Comparison of ENCODE assay signal across 17 cellular contexts in the genomic region with DNA sequence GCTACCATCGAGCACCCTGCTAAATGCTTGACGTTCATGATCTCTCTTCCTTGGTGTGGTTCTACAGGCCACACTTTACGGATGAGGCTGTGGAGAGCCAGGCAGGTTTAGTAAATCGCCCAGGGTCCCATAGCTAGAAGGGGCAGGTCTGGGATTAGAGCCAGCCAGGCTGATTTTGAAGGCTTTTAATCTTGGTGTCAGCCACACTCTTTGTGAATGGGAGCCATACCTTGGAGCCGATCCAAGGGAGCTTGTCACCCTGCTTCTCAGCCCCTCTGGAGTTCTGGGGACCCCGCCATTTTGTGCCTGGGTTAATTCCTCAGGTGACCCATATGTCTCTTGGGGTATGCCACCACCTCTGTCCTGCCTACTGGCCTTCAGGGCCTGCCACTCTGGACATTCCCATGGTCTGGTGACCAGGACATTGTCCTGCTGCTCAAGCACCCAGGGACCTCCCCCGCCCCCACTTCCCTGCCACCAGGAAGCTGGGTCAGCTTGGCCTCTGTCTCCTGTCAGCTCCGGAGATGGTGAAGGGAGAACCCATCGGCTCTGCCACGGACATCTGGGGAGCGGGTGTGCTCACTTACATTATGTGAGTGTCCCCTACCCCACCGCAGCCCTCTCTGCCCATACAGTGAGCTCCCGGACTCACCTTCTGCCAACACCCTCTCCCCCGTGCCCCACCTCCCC. TPM values are rescaled to one million over a fixed set of nuclear protein-coding genes. Genes with fewer than 3 reads are reported as not detected.
DNase-seq lines count a peak whose midpoint lies in the region; ATAC-seq and TF ChIP-seq lines count a peak whose summit lies in the region.
"Had no signal": no experiment of that assay in that cellular context is flagged by ENCODE, and none has a peak within 500 bp of the region (broad histone marks: within the 10 kb centered on the region; RNA-seq: fewer than 3 reads in every experiment).

No MANE protein-coding gene starts in this region.

- no peak for ATAC-seq in Right ventricle myocardium inferior
- no peak for ATAC-seq in Right ventricle myocardium superior (ENCODE audit: poor library complexity)
- no peak for ATAC-seq in gastroesophageal sphincter
- ATAC-seq in right cardiac atrium, result peak in 1 of 2 donors; percentile 6
- no peak for ATAC-seq in left lung
- ATAC-seq: GM12878, HCT116 had no signal

- no peak overlapping the region for H3K4me3 Mint-ChIP-seq in Caco-2 (ENCODE audit: unreplicated experiment)
- H3K4me3 Mint-ChIP-seq: CD8-positive, alpha-beta memory T cell; IgD-negative memory B cell had no signal

- peaks cover 12% of the 10 kb centered on the region for H3K27me3 ChIP-seq in gastroesophageal sphincter
- H3K27me3 ChIP-seq in right cardiac atrium (ENCODE audit: control insufficient read depth, insufficient read depth), result no peaks in the 10 kb centered on the region
- no peaks in the 10 kb centered on the region for H3K27me3 ChIP-seq in stomach smooth muscle (ENCODE audit: control insufficient read depth in 1 of 2, insufficient read depth in 2 of 2, low read length in 2 of 2)
- no peaks in the 10 kb centered on the region for H3K27me3 ChIP-seq in Caco-2 (replicated peaks; ENCODE audit: control insufficient read depth, insufficient read depth, low read length)
- H3K27me3 ChIP-seq in left lung, result peaks cover 13 to 98% of the 10 kb centered on the region in 2 donors

- DNase-seq in Right ventricle myocardium inferior (ENCODE audit: missing footprints), result peak; percentile 54
- no peak for DNase-seq in Right ventricle myocardium superior
- peak in 2 of 3 donors; percentile 62 to 75 for DNase-seq in right cardiac atrium
- no peak for DNase-seq in GM20000 (ENCODE audit: low spot score)
- no peak for DNase-seq in Caco-2
- no peak for DNase-seq in left lung
- DNase-seq: 8988T; AML-193; CD8-positive, alpha-beta memory T cell; DMS 273 treated with DMSO at 0.1 percent for 48 hours had no signal

- peak overlapping the region in 3 of 4 donors; percentile 31 to 99 (median 97) for H3K27ac ChIP-seq in gastroesophageal sphincter
- H3K27ac ChIP-seq in right cardiac atrium (ENCODE audit: low read length), result peak overlapping the region; percentile 32
- H3K27ac ChIP-seq in stomach smooth muscle (ENCODE audit: low read length), result peak overlapping the region; percentile 24
- no peak overlapping the region for H3K27ac ChIP-seq in left lung
- H3K27ac ChIP-seq: BLaER1 had no signal

- H3K4me3 ChIP-seq in gastroesophageal sphincter (no peak overlapping the region), right cardiac atrium (ENCODE audit: low read length) (no peak overlapping the region), stomach smooth muscle (ENCODE audit: low read length in 2 of 2) (no peak overlapping the region), Caco-2 (ENCODE audit: low read depth, low read length) (no peak overlapping the region), left lung (no peak overlapping the region)
- H3K4me3 ChIP-seq: BLaER1, GM12878 had no signal

- H3K9ac ChIP-seq in stomach smooth muscle (ENCODE audit: low read length in 2 of 2), result no peak overlapping the region
- H3K9ac ChIP-seq: BLaER1 had no signal

- no peaks in the 10 kb centered on the region for H3K9me3 Mint-ChIP-seq in Caco-2 (ENCODE audit: unreplicated experiment)
- H3K9me3 Mint-ChIP-seq: CD8-positive, alpha-beta memory T cell; IgD-negative memory B cell had no signal

- TF ChIP-seq POLR2A in gastroesophageal sphincter (IDR thresholded peaks at IDR 0.05), result no peak

- no peak overlapping the region for H3K27ac Mint-ChIP-seq in Caco-2 (ENCODE audit: unreplicated experiment)
- H3K27ac Mint-ChIP-seq: IgD-negative memory B cell had no signal

- WGBS in gastroesophageal sphincter (ENCODE audit: low coverage in 1 of 2), 2 donors, result 41 to 70% methylated on average over 4 to 7 of the region's 14 CpGs
- WGBS in right cardiac atrium, result 50% methylated on average over 14 of the region's 14 CpGs

- POLR2A ChIA-PET in Caco-2 (lab: Charles Lee), result no interaction called here

- TF ChIP-seq CTCF in gastroesophageal sphincter (IDR thresholded peaks at IDR 0.05) (no peak), GM20000 (IDR thresholded peaks at IDR 0.05; ENCODE audit: extremely low read depth, missing control alignments) (no peak), Caco-2 (IDR thresholded peaks at IDR 0.05; ENCODE audit: insufficient read depth in 1 of 2, low read depth in 1 of 2, low read length in 1 of 2, severe bottlenecking in 1 of 2, unreplicated experiment in 1 of 2) (no peak), left lung (IDR thresholded peaks at IDR 0.05) (no peak)

- no peaks in the 10 kb centered on the region for H3K36me3 Mint-ChIP-seq in Caco-2 (ENCODE audit: insufficient read depth, unreplicated experiment)
- H3K36me3 Mint-ChIP-seq: CD8-positive, alpha-beta memory T cell; IgD-negative memory B cell had no signal

- H3K9me3 ChIP-seq in gastroesophageal sphincter (no peaks in the 10 kb centered on the region), right cardiac atrium (ENCODE audit: control insufficient read depth, low read length) (no peaks in the 10 kb centered on the region), stomach smooth muscle (ENCODE audit: control insufficient read depth in 2 of 2, low read length in 2 of 2) (no peaks in the 10 kb centered on the region), Caco-2 (no peaks in the 10 kb centered on the region), left lung (no peaks in the 10 kb centered on the region)
- H3K9me3 ChIP-seq: BLaER1 had no signal

- H3K4me1 ChIP-seq in gastroesophageal sphincter (peaks cover 0 to 28% (median 10%) of the 10 kb centered on the region in 3 donors), right cardiac atrium (ENCODE audit: control insufficient read depth, insufficient read depth, low read length) (no peaks in the 10 kb centered on the region), stomach smooth muscle (ENCODE audit: control insufficient read depth, insufficient read depth, low read length) (peaks cover 19% of the 10 kb centered on the region), Caco-2 (no peaks in the 10 kb centered on the region), left lung (no peaks in the 10 kb centered on the region)

- H3K36me3 ChIP-seq in gastroesophageal sphincter (peaks cover 0 to 76% of the 10 kb centered on the region in 2 donors), stomach smooth muscle (ENCODE audit: control insufficient read depth in 2 of 2, insufficient read depth in 2 of 2, low read length in 2 of 2) (peaks cover 25 to 33% of the 10 kb centered on the region in 2 donors), Caco-2 (ENCODE audit: control insufficient read depth, insufficient read depth, low read length) (no peaks in the 10 kb centered on the region), left lung (no peaks in the 10 kb centered on the region)
- H3K36me3 ChIP-seq: BLaER1 had no signal

- intact Hi-C loops in Right ventricle myocardium inferior (cut with DNase I) (no loop called here), Right ventricle myocardium superior (cut with DNase I) (no loop called here), right cardiac atrium (cut with DNase I) (loop anchor here in 2 of 4 donors (5.0 kb wide), 2 partner anchors 36 to 46 kb away; no protein-coding TSS in a partner anchor), Caco-2 (cut with micrococcal nuclease; ENCODE audit: unreplicated experiment) (no loop called here), left lung (cut with DNase I) (no loop called here)

- no peaks in the 10 kb centered on the region for H3K4me1 Mint-ChIP-seq in Caco-2 (ENCODE audit: low read depth, unreplicated experiment)
- H3K4me1 Mint-ChIP-seq: IgD-negative memory B cell had no signal

- no peak for TF ChIP-seq EP300 in gastroesophageal sphincter (IDR thresholded peaks at IDR 0.05)

- BruUV-seq in Caco-2 (replicated peaks; lab: Mats Ljungman, UMichigan), result no TSS peak

- peaks cover 20% of the 10 kb centered on the region for H3K27me3 Mint-ChIP-seq in Caco-2 (ENCODE audit: insufficient read depth, unreplicated experiment)

- CTCF ChIA-PET in Caco-2 (lab: Charles Lee), result interaction anchor here (1.1 to 2.4 kb wide), 3 partner anchors 19 to 39 kb away, joined by 4 to 14 read pairs (median 5); no protein-coding TSS in a partner anchor

RNA-seq across cellular contexts. Expression of gene GMPPA, which starts 7.3 kb away (rescaled TPM):
- 22.9 TPM for total RNA-seq in Right ventricle myocardium inferior
- 22.3 TPM for total RNA-seq in Right ventricle myocardium superior
- total RNA-seq in gastroesophageal sphincter, result 10 to 100 TPM; 11.3 to 26.4 (median 14.2) TPM
- 10 to 100 TPM; 22.9 to 27.5 (median 25.4) TPM for total RNA-seq in right cardiac atrium
- polyA plus RNA-seq in right cardiac atrium, result 21.6 TPM
- 51.0 and 53.7 TPM in 2 replicates for total RNA-seq in Caco-2 (2022)
- 10 to 100 TPM; 43.7 to 50.1 TPM for total RNA-seq in left lung

RNA-seq across cellular contexts. Expression of gene ASIC4, which starts 22.9 kb away (rescaled TPM):
- total RNA-seq in Right ventricle myocardium inferior, result not detected
- not detected for total RNA-seq in Right ventricle myocardium superior
- under 1 TPM in 1 of 4 donors, not detected in 3; 0.16 TPM for total RNA-seq in gastroesophageal sphincter
- total RNA-seq in right cardiac atrium, result 1 to 10 TPM in 3 of 4 donors, under 1 TPM in 1; 0.28 to 1.8 (median 1.6) TPM
- polyA plus RNA-seq in right cardiac atrium, result 0.57 TPM
- 0.16 and 0.19 TPM in 2 replicates for total RNA-seq in Caco-2 (2022)
- total RNA-seq in left lung, result not detected
- total RNA-seq: CD8-positive, alpha-beta memory T cell; Daoy; GM12878 had no signal
- polyA plus RNA-seq: CD8-positive, alpha-beta memory T cell; IgD-negative memory B cell had no signal

RNA-seq across cellular contexts. Expression of gene CHPF, which starts 52.2 kb away (rescaled TPM):
- 92.2 TPM for total RNA-seq in Right ventricle myocardium inferior
- 85.9 TPM for total RNA-seq in Right ventricle myocardium superior
- total RNA-seq in gastroesophageal sphincter, result 10 to 100 TPM; 36.0 to 66.0 (median 54.8) TPM
- 100 to 1,000 TPM in 2 of 4 donors, 10 to 100 TPM in 2; 92.6 to 145 (median 101) TPM for total RNA-seq in right cardiac atrium
- polyA plus RNA-seq in right cardiac atrium, result 115 TPM
- total RNA-seq in Caco-2 (2022), result 26.4 and 27.3 TPM in 2 replicates
- 100 to 1,000 TPM in 1 of 2 donors, 10 to 100 TPM in 1; 61.6 to 114 TPM for total RNA-seq in left lung

RNA-seq across cellular contexts. Expression of gene TMEM198, which starts 52.4 kb away (rescaled TPM):
- total RNA-seq in Right ventricle myocardium inferior (2.7 TPM), Right ventricle myocardium superior (2.6 TPM), gastroesophageal sphincter (1 to 10 TPM; 1.6 to 9.5 (median 4.1) TPM), right cardiac atrium (1 to 10 TPM; 1.8 to 3.4 (median 3.1) TPM), Caco-2 (2022) (8.5 and 9.1 TPM in 2 replicates), left lung (1 to 10 TPM; 2.9 to 3.5 TPM)
- polyA plus RNA-seq in right cardiac atrium, result 3.4 TPM
- polyA plus RNA-seq: CD8-positive, alpha-beta memory T cell had no signal

RNA-seq across cellular contexts. Expression of gene SPEG, which starts 56.8 kb away (rescaled TPM):
- total RNA-seq in Right ventricle myocardium inferior (119 TPM), Right ventricle myocardium superior (103 TPM), gastroesophageal sphincter (100 to 1,000 TPM in 3 of 4 donors, 10 to 100 TPM in 1; 90.2 to 307 (median 214) TPM), right cardiac atrium (100 to 1,000 TPM; 122 to 176 (median 159) TPM), Caco-2 (2022) (17.2 and 18.6 TPM in 2 replicates), left lung (10 to 100 TPM in 1 of 2 donors, 1 to 10 TPM in 1; 7.3 to 11.7 TPM)
- 85.5 TPM for polyA plus RNA-seq in right cardiac atrium
- polyA plus RNA-seq: IgD-negative memory B cell had no signal

Comparison
In these comparisons a context has a peak if more than half of its experiments do, and no peak if none do; other contexts are left out.
1. DNase-seq: peak in Right ventricle myocardium inferior (single experiment) and right cardiac atrium (2 of 3); none in Right ventricle myocardium superior (single experiment), GM20000 (single experiment), Caco-2 (0 of 2) and left lung (0 of 2).
2. H3K27ac ChIP-seq: peak in gastroesophageal sphincter (3 of 4), right cardiac atrium (single experiment) and stomach smooth muscle (single experiment); none in left lung (0 of 2).